In the genomic region with DNA sequence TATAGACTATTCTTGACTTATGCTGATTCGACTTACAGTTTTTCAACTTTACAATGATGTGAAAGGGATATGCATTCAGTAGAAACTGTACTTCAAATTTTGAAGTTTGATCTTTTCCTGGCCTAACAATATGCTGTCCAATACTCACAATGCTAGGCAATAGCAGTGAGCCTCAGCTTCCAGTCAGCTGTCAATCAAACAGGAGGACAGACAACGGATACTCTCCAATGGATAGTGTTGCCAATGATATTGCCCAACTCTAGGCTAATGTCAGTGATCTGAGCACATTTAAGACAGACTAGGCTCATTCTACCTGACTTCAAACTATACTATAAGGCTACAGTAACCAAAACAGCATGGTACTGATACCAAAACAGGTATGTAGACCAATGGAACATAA, we compare ENCODE assay signal across 11 cellular contexts.
"Had no signal": no experiment of that assay in that cellular context is flagged by ENCODE, and none has a peak within 500 bp of the region (broad histone marks: within the 10 kb centered on the region; RNA-seq: fewer than 3 reads in every experiment).

No MANE protein-coding gene starts in this region.

- H3K4me2 ChIP-seq: GM23338 had no signal

- H3K4me1 ChIP-seq: HAP-1 had no signal

- H3K9me3 Mint-ChIP-seq: HFFc6 had no signal

- ATAC-seq: GM23338, HCT116 had no signal

- H3K4me3 Mint-ChIP-seq: GM23338, H9, HFFc6 had no signal

- H2AFZ ChIP-seq: GM23248, GM23338 had no signal

- H3K9ac ChIP-seq: GM23248 had no signal

- H3K9me3 ChIP-seq: HAP-1 had no signal

- FAIRE-seq: H1, H54 had no signal

- H3K27ac Mint-ChIP-seq: GM23338, H9, HFFc6 had no signal

- DNase-seq: GM23248, GOT3, H7, H9, HCEC 1CT, HFFc6 had no signal

- H3K36me3 ChIP-seq: HAP-1 had no signal

- H3K27ac ChIP-seq: GM23248 had no signal

- H3K4me3 ChIP-seq: GM23248, GM23338, HAP-1 had no signal
